In genomic region chr11:86459682-86460460, GRCh38 we compare ENCODE assay signal across 9 cellular contexts.
DNase-seq lines count a peak whose midpoint lies in the region; ATAC-seq and TF ChIP-seq lines count a peak whose summit lies in the region.
"Had no signal": no experiment of that assay in that cellular context is flagged by ENCODE, and none has a peak within 500 bp of the region (broad histone marks: within the 10 kb centered on the region; RNA-seq: fewer than 3 reads in every experiment).

No MANE protein-coding gene starts in this region.

- H3K27ac ChIP-seq in suprapubic skin, result peak overlapping the region; percentile 43

- POLR2A ChIA-PET in activated CD4-positive, alpha-beta memory T cell treated with anti-CD3 and anti-CD28 coated beads, Interleukin-2, amount 10 ng/mL, durations not matched to agents 7 days and 5 days (lab: Charles Lee), result no interaction called here

- H3K9me3 ChIP-seq in suprapubic skin, result no peaks in the 10 kb centered on the region

- no peak for TF ChIP-seq CTCF in suprapubic skin (IDR thresholded peaks at IDR 0.05)

- CTCF ChIA-PET in activated CD4-positive, alpha-beta memory T cell treated with anti-CD3 and anti-CD28 coated beads, Interleukin-2, amount 10 ng/mL, durations not matched to agents 7 days and 5 days (lab: Charles Lee), result interaction anchor here (2.7 kb wide), 1 partner anchor 149 kb away, joined by 12 read pairs; no protein-coding TSS in a partner anchor

- WGBS in suprapubic skin, result 95% methylated on average over 2 of the region's 3 CpGs

- no peak for TF ChIP-seq POLR2A in suprapubic skin (IDR thresholded peaks at IDR 0.05)

- no peaks in the 10 kb centered on the region for H3K36me3 ChIP-seq in suprapubic skin

- no peaks in the 10 kb centered on the region for H3K9me3 Mint-ChIP-seq in activated CD4-positive, alpha-beta memory T cell treated with anti-CD3 and anti-CD28 coated beads, Interleukin-2, amount 10 ng/mL, durations not matched to agents 7 days and 5 days
- H3K9me3 Mint-ChIP-seq: T-helper 1 cell treated with Interleukin-12 subunit alpha and Interleukin-12 subunit beta and Interleukin-4 antibody, amounts not matched to agents 30 μg/mL and 1 μg/mL, for 36 hours had no signal

- H3K36me3 Mint-ChIP-seq in activated CD4-positive, alpha-beta memory T cell treated with anti-CD3 and anti-CD28 coated beads, Interleukin-2, amount 10 ng/mL, durations not matched to agents 7 days and 5 days (ENCODE audit: low read depth), result no peaks in the 10 kb centered on the region

- no peak overlapping the region for H3K4me3 ChIP-seq in suprapubic skin

- no peaks in the 10 kb centered on the region for H3K27me3 Mint-ChIP-seq in activated CD4-positive, alpha-beta memory T cell treated with anti-CD3 and anti-CD28 coated beads, Interleukin-2, amount 10 ng/mL, durations not matched to agents 7 days and 5 days

- H3K4me1 Mint-ChIP-seq in activated CD4-positive, alpha-beta memory T cell treated with anti-CD3 and anti-CD28 coated beads, Interleukin-2, amount 10 ng/mL, durations not matched to agents 7 days and 5 days, result no peaks in the 10 kb centered on the region

- no peak for TF ChIP-seq EP300 in suprapubic skin (IDR thresholded peaks at IDR 0.05)

- no peak for ATAC-seq in GM19395 (IDR thresholded peaks at IDR 0.05; ENCODE audit: unreplicated experiment)
- ATAC-seq in HG03520 (IDR thresholded peaks at IDR 0.05; ENCODE audit: unreplicated experiment), result no peak

- DNase-seq in HT1080 (ENCODE audit: low read depth), result peak; percentile 98
- peak; percentile 26 for DNase-seq in amniotic stem cell (lab: John Stamatoyannopoulos, UW)
- peak; percentile 3 for DNase-seq in iPS DF 19.7 (ENCODE audit: low read depth, low spot score)
- DNase-seq in suprapubic skin (ENCODE audit: low spot score in 2 of 2), result no peak
- DNase-seq in DMS153 treated with DMSO at 0.1 percent for 48 hours (lab: John Stamatoyannopoulos, UW; ENCODE audit: unreplicated experiment), result no peak
- DNase-seq in activated CD4-positive, alpha-beta memory T cell treated with anti-CD3 and anti-CD28 coated beads, Interleukin-2, amount 10 ng/mL, durations not matched to agents 7 days and 5 days, result no peak

- H3K4me3 Mint-ChIP-seq in activated CD4-positive, alpha-beta memory T cell treated with anti-CD3 and anti-CD28 coated beads, Interleukin-2, amount 10 ng/mL, durations not matched to agents 7 days and 5 days, result no peak overlapping the region
- H3K4me3 Mint-ChIP-seq: T-helper 1 cell treated with Interleukin-12 subunit alpha and Interleukin-12 subunit beta and Interleukin-4 antibody, amounts not matched to agents 30 μg/mL and 1 μg/mL, for 36 hours had no signal

- peaks cover 25% of the 10 kb centered on the region for H3K4me1 ChIP-seq in suprapubic skin

- H3K27me3 ChIP-seq in suprapubic skin, result no peaks in the 10 kb centered on the region

- no peak overlapping the region for H3K27ac Mint-ChIP-seq in activated CD4-positive, alpha-beta memory T cell treated with anti-CD3 and anti-CD28 coated beads, Interleukin-2, amount 10 ng/mL, durations not matched to agents 7 days and 5 days
- H3K27ac Mint-ChIP-seq: T-helper 1 cell treated with Interleukin-12 subunit alpha and Interleukin-12 subunit beta and Interleukin-4 antibody, amounts not matched to agents 30 μg/mL and 1 μg/mL, for 36 hours had no signal

Comparison
In these comparisons a context has a peak if more than half of its experiments do, and no peak if none do; other contexts are left out.
1. DNase-seq: peak in HT1080 (single experiment), amniotic stem cell (single experiment) and iPS DF 19.7 (single experiment); none in suprapubic skin (0 of 2), DMS153 treated with DMSO at 0.1 percent for 48 hours (single experiment) and activated CD4-positive, alpha-beta memory T cell treated with anti-CD3 and anti-CD28 coated beads, Interleukin-2, amount 10 ng/mL, durations not matched to agents 7 days and 5 days (single experiment).